ENCODE assay signal across 6 cellular contexts in the genomic region with DNA sequence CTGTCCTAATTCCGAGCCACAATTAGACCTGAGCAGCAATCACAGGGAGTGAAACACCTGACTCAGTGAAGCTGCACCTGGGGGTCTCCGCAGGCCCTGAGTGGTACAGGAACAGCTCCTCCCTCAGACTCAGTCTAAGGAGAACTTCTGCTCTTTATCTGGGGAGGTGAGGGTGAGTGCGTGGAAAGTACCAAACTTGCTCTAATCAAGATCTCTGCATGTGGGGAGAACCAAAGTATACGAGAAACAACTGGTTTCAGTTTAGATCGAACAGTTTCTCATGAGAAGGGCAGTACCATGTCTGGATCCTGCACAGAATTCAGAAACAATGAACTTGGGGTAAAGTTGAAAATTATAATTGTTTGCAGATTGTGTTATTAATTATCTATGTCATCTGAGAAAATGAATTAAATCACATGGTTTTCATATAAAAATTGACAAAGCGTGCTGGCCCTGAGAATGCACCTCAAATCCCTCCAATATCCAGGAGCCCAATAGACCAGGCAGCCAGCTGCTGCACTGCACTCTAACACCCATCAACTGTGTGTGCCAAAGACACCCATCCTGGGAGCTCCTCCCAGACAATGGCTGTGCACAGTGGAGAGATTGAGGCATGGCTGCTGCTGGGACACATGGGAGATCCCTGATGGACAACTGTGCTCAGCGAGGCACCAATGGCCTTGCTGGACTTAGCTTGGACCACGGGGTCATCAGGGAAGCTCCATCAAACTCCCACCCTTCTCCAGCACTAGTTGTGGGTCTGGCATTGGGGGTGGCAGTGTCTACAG.
DNase-seq lines count a peak whose midpoint lies in the region; ATAC-seq and TF ChIP-seq lines count a peak whose summit lies in the region.
"Not testable (repeated sequence)": the region's sequence is repeated elsewhere in the genome, so short reads cannot be mapped to it uniquely, and the experiment has no call there.

No MANE protein-coding gene starts in this region.

- peaks cover 12% of the 10 kb centered on the region for H3K36me3 ChIP-seq in DND-41 (ENCODE audit: insufficient read depth, low read length)
- H3K36me3 ChIP-seq in Loucy (ENCODE audit: insufficient read depth, low read length); right atrium auricular region: not testable (repeated sequence)

- H3K4me1 ChIP-seq in DND-41 (ENCODE audit: insufficient read depth, low read length) (peaks cover 68% of the 10 kb centered on the region), Loucy (ENCODE audit: insufficient read depth, low read length, poor library complexity, severe bottlenecking) (peaks cover 37% of the 10 kb centered on the region)
- H3K4me1 ChIP-seq in right atrium auricular region: not testable (repeated sequence)

- peaks cover 33% of the 10 kb centered on the region for H3K9me3 Mint-ChIP-seq in type B pancreatic cell

- H3K4me2 ChIP-seq in DND-41 (ENCODE audit: insufficient read depth, low read length) (peak overlapping the region; percentile 54), Loucy (ENCODE audit: low read depth, low read length, poor library complexity, severe bottlenecking) (peak overlapping the region; percentile 66)

- H3K36me3 Mint-ChIP-seq in type B pancreatic cell: not testable (repeated sequence)

- not testable (repeated sequence) for H3K27ac Mint-ChIP-seq in type B pancreatic cell

- not testable (repeated sequence) for H2AFZ ChIP-seq in DND-41 (ENCODE audit: low read depth, low read length); Loucy (ENCODE audit: low read length)

- H3K4me1 Mint-ChIP-seq in type B pancreatic cell (ENCODE audit: unreplicated experiment): not testable (repeated sequence)

- H3K4me3 Mint-ChIP-seq in type B pancreatic cell: not testable (repeated sequence)

- not testable (repeated sequence) for H3F3A ChIP-seq in Loucy (ENCODE audit: low read depth)

- not testable (repeated sequence) for H3K9me3 ChIP-seq in DND-41 (ENCODE audit: insufficient read depth, low read length, severe bottlenecking); Loucy (ENCODE audit: insufficient read depth, low read depth, low read length); right atrium auricular region

- DNase-seq in DND-41: not testable (repeated sequence)
- DNase-seq in GM12865 (ENCODE audit: low read depth): peak; percentile 6
- peak; percentile 54 for DNase-seq in right atrium auricular region (ENCODE audit: low spot score)
- peak; percentile 54 for DNase-seq in type B pancreatic cell (ENCODE audit: extremely low spot score, unreplicated experiment)

- TF ChIP-seq CTCF in DND-41 (IDR thresholded peaks at IDR 0.05; ENCODE audit: borderline replicate concordance, extremely low read depth, low read length, poor library complexity, severe bottlenecking); GM12865 (IDR thresholded peaks at IDR 0.05; ENCODE audit: insufficient read depth, low read depth, low read length, missing control alignments); Loucy (conservative IDR thresholded peaks at IDR 0.05; ENCODE audit: low read length); right atrium auricular region (IDR thresholded peaks at IDR 0.05); type B pancreatic cell (conservative IDR thresholded peaks at IDR 0.05): not testable (repeated sequence)

- H3K27me3 ChIP-seq in DND-41 (ENCODE audit: insufficient read depth, low read length, poor library complexity); Loucy (ENCODE audit: insufficient read depth, low read length, poor library complexity, severe bottlenecking); right atrium auricular region: not testable (repeated sequence)

- not testable (repeated sequence) for H3K27me3 Mint-ChIP-seq in type B pancreatic cell

- peak overlapping the region; percentile 84 for H3K27ac ChIP-seq in DND-41 (ENCODE audit: low read length)
- H3K27ac ChIP-seq in right atrium auricular region: not testable (repeated sequence)

- H3K4me3 ChIP-seq in DND-41 (ENCODE audit: low read depth in 1 of 2, low read length in 2 of 2): peak overlapping the region in 1 of 2 experiments; percentile 17; a peak in 1 of 4 replicates
- H3K4me3 ChIP-seq in GM12865 (ENCODE audit: low read depth, low read length); right atrium auricular region: not testable (repeated sequence)
- H3K4me3 ChIP-seq in Loucy (ENCODE audit: low read length, poor library complexity, severe bottlenecking): peak overlapping the region; percentile 67

- H3K9ac ChIP-seq in DND-41 (ENCODE audit: low read depth, low read length) (peak overlapping the region; percentile 42), Loucy (ENCODE audit: low read depth, low read length, poor library complexity, severe bottlenecking) (peak overlapping the region; percentile 85)

- H4K20me1 ChIP-seq in DND-41 (ENCODE audit: insufficient read depth, low read length); Loucy (ENCODE audit: insufficient read depth, low read length, poor library complexity, severe bottlenecking): not testable (repeated sequence)

- ATAC-seq in DND-41 (ENCODE audit: insufficient read depth, low read depth): 0 out of 3 replicates have a peak, but pooled peaks have one; percentile 3
- peak; percentile 20 to 25 for ATAC-seq in activated CD4-positive, CD25-positive, alpha-beta regulatory T cell treated with anti-CD3 and anti-CD28 coated beads, Interleukin-2, amount 50 U/mL, for 24 hours

- H3K79me2 ChIP-seq in DND-41 (ENCODE audit: insufficient read depth, low read length) (peaks cover 41% of the 10 kb centered on the region), Loucy (ENCODE audit: insufficient read depth, low read length) (peaks cover 46% of the 10 kb centered on the region)

- not testable (repeated sequence) for H3K9me2 ChIP-seq in Loucy (replicated peaks; ENCODE audit: low read depth, low read length)
